ENCODE assay signal across 9 cellular contexts in the genomic region with DNA sequence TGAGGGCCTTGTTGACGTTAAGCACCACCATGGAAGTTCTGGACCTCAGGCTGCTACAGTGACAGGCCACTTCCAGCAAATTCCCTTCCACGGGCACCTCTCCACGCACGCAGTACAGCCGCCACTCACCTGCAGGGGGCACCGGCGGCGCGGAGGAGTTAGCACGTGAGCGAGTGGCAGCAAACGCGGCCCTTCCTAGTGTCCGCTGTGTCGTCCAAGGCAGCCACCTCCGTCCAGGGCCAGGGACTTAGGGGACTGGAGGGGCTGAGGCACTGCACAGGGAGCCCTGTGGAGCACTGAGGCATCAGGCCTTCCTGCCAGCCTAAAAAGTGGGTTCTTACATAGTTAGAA.
DNase-seq lines count a peak whose midpoint lies in the region; ATAC-seq and TF ChIP-seq lines count a peak whose summit lies in the region.
"Had no signal": no experiment of that assay in that cellular context is flagged by ENCODE, and none has a peak within 500 bp of the region (broad histone marks: within the 10 kb centered on the region; RNA-seq: fewer than 3 reads in every experiment).

No MANE protein-coding gene starts in this region.

- no peak for ATAC-seq in activated CD4-positive, alpha-beta T cell treated with anti-CD3 and anti-CD28 coated beads for 36 hours
- no peak for ATAC-seq in GM18511 (IDR thresholded peaks at IDR 0.05; ENCODE audit: unreplicated experiment)

- intact Hi-C loops in activated CD4-positive, alpha-beta T cell treated with anti-CD3 and anti-CD28 coated beads for 36 hours (cut with DNase I, micrococcal nuclease): loop anchor here in 1 of 2 experiments (1.0 kb wide), 1 partner anchor 26 kb away; no protein-coding TSS in a partner anchor

- H3K4me1 ChIP-seq in SK-N-SH (ENCODE audit: control insufficient read depth in 1 of 2, insufficient read depth in 2 of 2, low read depth in 1 of 2, low read length in 1 of 2) (peaks cover 3 to 18% of the 10 kb centered on the region in 2 experiments; a peak in 3 of 4 replicates), cardiac muscle cell (ENCODE audit: low read depth) (no peaks in the 10 kb centered on the region)

- no peaks in the 10 kb centered on the region for H3K9me3 Mint-ChIP-seq in activated CD4-positive, alpha-beta T cell treated with anti-CD3 and anti-CD28 coated beads for 36 hours (ENCODE audit: low read depth)

- peak; percentile 51 for TF ChIP-seq CTCF in SK-N-SH (IDR thresholded peaks at IDR 0.05)
- peak; percentile 36 for TF ChIP-seq CTCF in cardiac muscle cell (IDR thresholded peaks at IDR 0.05; ENCODE audit: low read depth, low read length)

- peaks cover 60% of the 10 kb centered on the region for H4K20me1 ChIP-seq in SK-N-SH (ENCODE audit: insufficient read depth)

- CTCF ChIA-PET in activated CD4-positive, alpha-beta T cell treated with anti-CD3 and anti-CD28 coated beads for 36 hours (lab: Charles Lee): interaction anchor here (1.1 to 1.5 kb wide), 3 partner anchors 12 to 27 kb away, joined by 3 to 5 read pairs (median 4); no protein-coding TSS in a partner anchor
- CTCF ChIA-PET in SK-N-SH (lab: Yijun Ruan, JAX): interaction anchor here (0.8 to 3.3 kb wide), 5 partner anchors 18 to 77 kb away, joined by 3 to 15 read pairs (median 3); no protein-coding TSS in a partner anchor

- no peaks in the 10 kb centered on the region for H3K27me3 ChIP-seq in SK-N-SH (ENCODE audit: insufficient read depth)
- no peaks in the 10 kb centered on the region for H3K27me3 ChIP-seq in cardiac muscle cell

- H3K27ac Mint-ChIP-seq in activated CD4-positive, alpha-beta T cell treated with anti-CD3 and anti-CD28 coated beads for 36 hours: no peak overlapping the region

- DNase-seq in activated CD4-positive, alpha-beta T cell treated with anti-CD3 and anti-CD28 coated beads for 36 hours: peak; percentile 37
- no peak for DNase-seq in activated CD4-positive, alpha-beta T cell treated with anti-CD3 and anti-CD28 coated beads, Interleukin-2, amount 50 U/mL, for 4 hours
- DNase-seq in SK-N-SH: peak; percentile 52
- DNase-seq in cardiac muscle cell (ENCODE audit: low read depth in 1 of 2, low spot score in 1 of 2): peak in 1 of 2 donors; percentile 39
- DNase-seq in stimulated activated CD8-positive, alpha-beta memory T cell treated with anti-CD3 and anti-CD28 coated beads, Interleukin-2, amount 100 ng/mL, for 48 hours (ENCODE audit: low read depth in 2 of 2): peak; percentile 13 to 28
- DNase-seq in hypothalamus (lab: John Stamatoyannopoulos, UW): no peak
- no peak for DNase-seq in inferior parietal cortex (ENCODE audit: extremely low spot score)
- DNase-seq: NCI-H187 treated with DMSO at 0.1 percent for 48 hours had no signal

- H3K27me3 Mint-ChIP-seq in activated CD4-positive, alpha-beta T cell treated with anti-CD3 and anti-CD28 coated beads for 36 hours: no peaks in the 10 kb centered on the region

- TF ChIP-seq RAD21 in SK-N-SH (IDR thresholded peaks at IDR 0.05; ENCODE audit: low read length): peak; percentile 14; the same call in 1 of the 2 replicates

- peaks cover 34% of the 10 kb centered on the region for H3F3A ChIP-seq in SK-N-SH (replicated peaks; ENCODE audit: insufficient read depth)

- POLR2A ChIA-PET in activated CD4-positive, alpha-beta T cell treated with anti-CD3 and anti-CD28 coated beads for 36 hours (lab: Charles Lee): no interaction called here
- POLR2A ChIA-PET in SK-N-SH (lab: Yijun Ruan, JAX): no interaction called here

- 0 out of 2 replicates have a peak, but pooled peaks cover 4% of the 10 kb centered on the region for H3K79me2 ChIP-seq in SK-N-SH (ENCODE audit: insufficient read depth)

- H3K9me3 ChIP-seq in SK-N-SH: no peaks in the 10 kb centered on the region
- H3K9me3 ChIP-seq in cardiac muscle cell (ENCODE audit: low read depth): no peaks in the 10 kb centered on the region

- H3K36me3 ChIP-seq in SK-N-SH (replicated peaks in 1 of 2; ENCODE audit: control insufficient read depth in 1 of 2, insufficient read depth in 2 of 2, low read length in 1 of 2) (peaks cover 83 to 84% of the 10 kb centered on the region in 2 experiments), cardiac muscle cell (peaks cover 91% of the 10 kb centered on the region)

- H3K4me3 ChIP-seq in SK-N-SH (ENCODE audit: low read depth in 2 of 2, low read length in 1 of 2): no peak overlapping the region; a peak in 1 of 4 replicates
- H3K4me3 ChIP-seq in cardiac muscle cell: no peak overlapping the region

- no peaks in the 10 kb centered on the region for H3K9me2 ChIP-seq in SK-N-SH

- H3K4me3 Mint-ChIP-seq in activated CD4-positive, alpha-beta T cell treated with anti-CD3 and anti-CD28 coated beads for 36 hours: no peak overlapping the region

- H2AFZ ChIP-seq in SK-N-SH (ENCODE audit: low read depth): no peak overlapping the region

- no peak for TF ChIP-seq EP300 in SK-N-SH (IDR thresholded peaks at IDR 0.05; ENCODE audit: borderline replicate concordance in 1 of 2, low read depth in 1 of 2, low read length in 1 of 2)

- H3K4me2 ChIP-seq in SK-N-SH: no peak overlapping the region

- peaks cover 2% of the 10 kb centered on the region for H3K4me1 Mint-ChIP-seq in activated CD4-positive, alpha-beta T cell treated with anti-CD3 and anti-CD28 coated beads for 36 hours

- no peak overlapping the region for H3K9ac ChIP-seq in SK-N-SH

- 97% methylated on average over 15 of the region's 16 CpGs for WGBS in SK-N-SH (ENCODE audit: low lambda C conversion rate)

- H3K36me3 Mint-ChIP-seq in activated CD4-positive, alpha-beta T cell treated with anti-CD3 and anti-CD28 coated beads for 36 hours (ENCODE audit: low read depth): peaks cover 42% of the 10 kb centered on the region

- H3K27ac ChIP-seq in SK-N-SH (ENCODE audit: low read depth in 2 of 2, low read length in 1 of 2): no peak overlapping the region
- peak overlapping the region; percentile 67 for H3K27ac ChIP-seq in cardiac muscle cell

TF ChIP-seq in SK-N-SH, 30 proteins besides CTCF, POLR2A, EP300 and RAD21:
- TF ChIP-seq TCF12 (IDR thresholded peaks at IDR 0.05): no peak
- no peak for TF ChIP-seq PBX3 (IDR thresholded peaks at IDR 0.05)

Comparison
In these comparisons a context has a peak if more than half of its experiments do, and no peak if none do; other contexts are left out.
1. DNase-seq: peak in activated CD4-positive, alpha-beta T cell treated with anti-CD3 and anti-CD28 coated beads for 36 hours (single experiment), SK-N-SH (single experiment) and stimulated activated CD8-positive, alpha-beta memory T cell treated with anti-CD3 and anti-CD28 coated beads, Interleukin-2, amount 100 ng/mL, for 48 hours (2 of 2); none in activated CD4-positive, alpha-beta T cell treated with anti-CD3 and anti-CD28 coated beads, Interleukin-2, amount 50 U/mL, for 4 hours (0 of 2), hypothalamus (0 of 51) and inferior parietal cortex (single experiment).